Comparison of ENCODE assay signal across 1 cellular context in genomic region chr9:38067892-38068615, GRCh38.
TF ChIP-seq lines count a peak whose summit lies in the region.

No MANE protein-coding gene starts in this region.

TF ChIP-seq in HEK293, 187 proteins besides CTCF, POLR2A, EP300 and RAD21 (continued from another document):
- TF ChIP-seq HIC1 (tag by site-specific recombination; IDR thresholded peaks at IDR 0.05) (no peak), ZNF521 (tag by site-specific recombination; IDR thresholded peaks at IDR 0.05) (no peak), ZFP69B (tag by site-specific recombination; IDR thresholded peaks at IDR 0.05) (no peak), ZNF394 (tag by site-specific recombination; IDR thresholded peaks at IDR 0.05; ENCODE audit: borderline replicate concordance) (no peak), ZNF830 (tag by site-specific recombination; IDR thresholded peaks at IDR 0.05; ENCODE audit: low read depth) (no peak), ZNF423 (tag by site-specific recombination; IDR thresholded peaks at IDR 0.05) (peak; percentile 34; the same call in 1 of the 2 replicates), ZNF555 (tag by site-specific recombination; conservative IDR thresholded peaks at IDR 0.05) (no peak), WT1 (tag by site-specific recombination; IDR thresholded peaks at IDR 0.05) (no peak), ZBTB26 (tag by site-specific recombination; optimal IDR thresholded peaks at IDR 0.05) (peak; percentile 13), ZIC2 (tag by site-specific recombination; IDR thresholded peaks at IDR 0.05) (peak; percentile 40; the same call in 1 of the 2 replicates), ATF2 (tag by site-specific recombination; IDR thresholded peaks at IDR 0.05; ENCODE audit: low read depth) (no peak), ZBTB8A (tag by site-specific recombination; IDR thresholded peaks at IDR 0.05) (peak; percentile 62), YY1 (tag by site-specific recombination; IDR thresholded peaks at IDR 0.05) (no peak), ZNF146 (tag by site-specific recombination; IDR thresholded peaks at IDR 0.05) (no peak), ZEB2 (tag by site-specific recombination; IDR thresholded peaks at IDR 0.05) (no peak), ZNF777 (tag by site-specific recombination; IDR thresholded peaks at IDR 0.05; ENCODE audit: borderline replicate concordance) (no peak), ZNF202 (tag by site-specific recombination; IDR thresholded peaks at IDR 0.05; ENCODE audit: borderline replicate concordance) (no peak), ZBTB1 (tag by site-specific recombination; IDR thresholded peaks at IDR 0.05) (no peak), ZNF768 (tag by site-specific recombination; IDR thresholded peaks at IDR 0.05) (no peak), ZNF362 (tag by site-specific recombination; IDR thresholded peaks at IDR 0.05) (no peak), ZNF558 (tag by site-specific recombination; IDR thresholded peaks at IDR 0.05) (no peak), ZNF514 (tag by site-specific recombination; IDR thresholded peaks at IDR 0.05) (no peak), ZNF274 (IDR thresholded peaks at IDR 0.05; ENCODE audit: low read length) (no peak), ZNF274 (tag by site-specific recombination; IDR thresholded peaks at IDR 0.05; ENCODE audit: borderline replicate concordance) (no peak), GLIS1 (tag by site-specific recombination; IDR thresholded peaks at IDR 0.05) (peak; percentile 79)
- TF ChIP-seq, protein P1, sequence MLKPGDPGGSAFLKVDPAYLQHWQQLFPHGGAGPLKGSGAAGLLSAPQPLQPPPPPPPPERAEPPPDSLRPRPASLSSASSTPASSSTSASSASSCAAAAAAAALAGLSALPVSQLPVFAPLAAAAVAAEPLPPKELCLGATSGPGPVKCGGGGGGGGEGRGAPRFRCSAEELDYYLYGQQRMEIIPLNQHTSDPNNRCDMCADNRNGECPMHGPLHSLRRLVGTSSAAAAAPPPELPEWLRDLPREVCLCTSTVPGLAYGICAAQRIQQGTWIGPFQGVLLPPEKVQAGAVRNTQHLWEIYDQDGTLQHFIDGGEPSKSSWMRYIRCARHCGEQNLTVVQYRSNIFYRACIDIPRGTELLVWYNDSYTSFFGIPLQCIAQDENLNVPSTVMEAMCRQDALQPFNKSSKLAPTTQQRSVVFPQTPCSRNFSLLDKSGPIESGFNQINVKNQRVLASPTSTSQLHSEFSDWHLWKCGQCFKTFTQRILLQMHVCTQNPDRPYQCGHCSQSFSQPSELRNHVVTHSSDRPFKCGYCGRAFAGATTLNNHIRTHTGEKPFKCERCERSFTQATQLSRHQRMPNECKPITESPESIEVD (tag by site-specific recombination; IDR thresholded peaks at IDR 0.05), result no peak
- TF ChIP-seq, protein P2, sequence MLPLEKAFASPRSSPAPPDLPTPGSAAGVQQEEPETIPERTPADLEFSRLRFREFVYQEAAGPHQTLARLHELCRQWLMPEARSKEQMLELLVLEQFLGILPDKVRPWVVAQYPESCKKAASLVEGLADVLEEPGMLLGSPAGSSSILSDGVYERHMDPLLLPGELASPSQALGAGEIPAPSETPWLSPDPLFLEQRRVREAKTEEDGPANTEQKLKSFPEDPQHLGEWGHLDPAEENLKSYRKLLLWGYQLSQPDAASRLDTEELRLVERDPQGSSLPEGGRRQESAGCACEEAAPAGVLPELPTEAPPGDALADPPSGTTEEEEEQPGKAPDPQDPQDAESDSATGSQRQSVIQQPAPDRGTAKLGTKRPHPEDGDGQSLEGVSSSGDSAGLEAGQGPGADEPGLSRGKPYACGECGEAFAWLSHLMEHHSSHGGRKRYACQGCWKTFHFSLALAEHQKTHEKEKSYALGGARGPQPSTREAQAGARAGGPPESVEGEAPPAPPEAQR (tag by site-specific recombination; IDR thresholded peaks at IDR 0.05), result no peak
